11 cellular contexts compared by ENCODE assay signal in the genomic region with DNA sequence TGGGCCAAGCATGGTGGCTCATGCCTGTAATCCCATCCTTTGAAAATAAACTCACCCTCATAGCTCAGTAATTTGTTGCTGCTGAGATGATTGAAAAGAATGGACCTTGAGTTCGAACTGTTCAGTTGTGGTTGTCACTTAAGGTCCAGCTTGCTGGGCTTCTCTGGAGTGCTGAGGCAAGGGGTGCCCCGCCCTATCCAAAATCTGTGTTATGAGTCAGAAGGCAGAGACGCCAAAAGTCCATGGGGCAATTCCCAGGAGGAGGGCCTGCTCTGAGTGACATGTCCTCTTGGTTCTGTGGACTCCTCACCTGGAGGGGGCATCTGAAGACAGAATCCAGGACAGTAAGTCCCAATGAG.
DNase-seq lines count a peak whose midpoint lies in the region; ATAC-seq and TF ChIP-seq lines count a peak whose summit lies in the region.
"Had no signal": no experiment of that assay in that cellular context is flagged by ENCODE, and none has a peak within 500 bp of the region (broad histone marks: within the 10 kb centered on the region; RNA-seq: fewer than 3 reads in every experiment).

No MANE protein-coding gene starts in this region.

- in situ Hi-C loops in mammary epithelial cell (cut with MboI; ENCODE audit: low sequenced_read_pairs in 2 of 2): no loop called here

- BruUV-seq in mammary epithelial cell (replicated peaks; lab: Mats Ljungman, UMichigan): no TSS peak

- H4K20me1 ChIP-seq in mammary epithelial cell (ENCODE audit: insufficient read depth, low read length): no peaks in the 10 kb centered on the region

- no peaks in the 10 kb centered on the region for H3K27me3 ChIP-seq in mammary epithelial cell (ENCODE audit: insufficient read depth, low read length)
- no peaks in the 10 kb centered on the region for H3K27me3 ChIP-seq in left lung
- H3K27me3 ChIP-seq in upper lobe of right lung: no peaks in the 10 kb centered on the region
- H3K27me3 ChIP-seq: right lobe of liver had no signal

- H3K9me3 ChIP-seq in mammary epithelial cell (replicated peaks; ENCODE audit: insufficient read depth, low read length) (no peaks in the 10 kb centered on the region), left lung (no peaks in the 10 kb centered on the region), upper lobe of right lung (no peaks in the 10 kb centered on the region)
- H3K9me3 ChIP-seq: right lobe of liver had no signal

- no peak overlapping the region for H3K9ac ChIP-seq in mammary epithelial cell (ENCODE audit: insufficient read depth, low read length)

- 67% methylated on average over 1 of the region's 3 CpGs for WGBS in mammary epithelial cell (ENCODE audit: low coverage, missing lambda C conversion rate)

- no peaks in the 10 kb centered on the region for H3K79me2 ChIP-seq in mammary epithelial cell (ENCODE audit: insufficient read depth, low read length)

- peak; percentile 51 for DNase-seq in HS-5 (ENCODE audit: low read depth)
- peak; percentile 67 for DNase-seq in mammary epithelial cell
- DNase-seq in left lung: peak in 1 of 2 donors; percentile 38
- peak; percentile 60 for DNase-seq in upper lobe of right lung
- no peak for DNase-seq in stimulated activated naive CD4-positive, alpha-beta T cell (lab: John Stamatoyannopoulos, UW)
- no peak for DNase-seq in germinal center (ENCODE audit: low spot score)
- DNase-seq in NCI-H526 (lab: John Stamatoyannopoulos, UW): no peak
- DNase-seq: immature natural killer cell; NCI-H1417 treated with DMSO at 0.1 percent for 48 hours; right lobe of liver; stimulated activated naive CD4-positive, alpha-beta T cell treated with Interleukin-2 at 50 U/mL for 16 hours had no signal

- H3K27ac ChIP-seq in mammary epithelial cell (ENCODE audit: insufficient read depth, low read depth, low read length) (peak overlapping the region; percentile 16), left lung (no peak overlapping the region), upper lobe of right lung (no peak overlapping the region)
- H3K27ac ChIP-seq: right lobe of liver had no signal

- peak overlapping the region; percentile 9 for H2AFZ ChIP-seq in mammary epithelial cell (ENCODE audit: low read depth, low read length)

- H3K4me3 ChIP-seq in mammary epithelial cell (replicated peaks in 1 of 3; ENCODE audit: insufficient read depth in 1 of 3, low read depth in 2 of 3, low read length in 3 of 3) (no peak overlapping the region), left lung (no peak overlapping the region), upper lobe of right lung (no peak overlapping the region)
- H3K4me3 ChIP-seq: right lobe of liver had no signal

- H3K4me1 ChIP-seq in mammary epithelial cell (ENCODE audit: insufficient read depth, low read length) (peaks cover 21% of the 10 kb centered on the region), left lung (peaks cover 3 to 10% of the 10 kb centered on the region in 2 donors), upper lobe of right lung (peaks cover 7% of the 10 kb centered on the region)
- H3K4me1 ChIP-seq: right lobe of liver had no signal

- intact Hi-C loops in mammary epithelial cell (cut with micrococcal nuclease) (no loop called here), left lung (cut with DNase I) (no loop called here), upper lobe of right lung (cut with DNase I) (no loop called here)

- H3K36me3 ChIP-seq in mammary epithelial cell (ENCODE audit: insufficient read depth, low read length): no peaks in the 10 kb centered on the region
- H3K36me3 ChIP-seq in left lung: no peaks in the 10 kb centered on the region
- no peaks in the 10 kb centered on the region for H3K36me3 ChIP-seq in upper lobe of right lung
- H3K36me3 ChIP-seq: right lobe of liver had no signal

- dilution Hi-C loops in mammary epithelial cell (cut with HindIII; ENCODE audit: low sequenced_read_pairs): no loop called here

- peak; percentile 52 for ATAC-seq in left lung
- peak; percentile 64 for ATAC-seq in upper lobe of right lung

- H3K4me2 ChIP-seq in mammary epithelial cell (ENCODE audit: insufficient read depth, low read depth, low read length): peak overlapping the region; percentile 5

- CTCF ChIA-PET in mammary epithelial cell (lab: Charles Lee; ENCODE audit: low non-redundant PET): no interaction called here

- TF ChIP-seq CTCF in mammary epithelial cell (conservative IDR thresholded peaks at IDR 0.05 in 1 of 2, IDR thresholded peaks at IDR 0.05 in 1 of 2; ENCODE audit: extremely low read depth in 1 of 2, insufficient read depth in 1 of 2, low read depth in 1 of 2, low read length in 2 of 2): no peak
- no peak for TF ChIP-seq CTCF in left lung (IDR thresholded peaks at IDR 0.05)
- no peak for TF ChIP-seq CTCF in upper lobe of right lung (IDR thresholded peaks at IDR 0.05)

Comparison
In these comparisons a context has a peak if more than half of its experiments do, and no peak if none do; other contexts are left out.
1. DNase-seq: peak in HS-5 (single experiment), mammary epithelial cell (single experiment) and upper lobe of right lung (single experiment); none in stimulated activated naive CD4-positive, alpha-beta T cell (0 of 6), germinal center (single experiment) and NCI-H526 (0 of 2).